18 cellular contexts compared by ENCODE assay signal in the genomic region with DNA sequence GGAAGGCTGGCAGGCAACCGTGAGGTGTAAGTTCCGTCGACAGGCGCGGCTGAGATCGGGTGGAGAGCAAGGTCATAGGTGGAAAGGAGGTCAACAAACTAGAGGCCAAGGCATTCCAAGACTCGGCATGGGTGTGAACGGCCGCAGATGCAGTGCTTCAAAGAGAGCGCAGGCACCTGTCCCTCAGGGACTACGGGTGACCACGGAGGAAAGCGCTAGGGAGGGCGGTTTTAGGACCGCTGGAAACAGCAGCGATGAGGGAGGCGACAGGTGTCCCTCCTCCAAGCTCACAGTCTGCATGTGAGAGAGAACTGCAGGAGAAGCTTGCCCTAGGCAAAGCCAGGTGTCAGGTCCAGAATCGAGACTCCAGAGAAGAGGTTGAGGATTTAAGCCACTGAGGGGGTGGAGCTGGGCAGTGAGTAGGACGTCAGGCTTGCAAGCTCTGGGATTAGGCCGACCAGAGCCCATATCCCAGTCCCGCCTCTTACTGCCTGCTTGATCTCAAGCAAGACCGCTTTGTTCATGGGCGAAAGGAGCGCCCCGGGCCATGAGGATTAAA. TPM values are rescaled to one million over a fixed set of nuclear protein-coding genes. Genes with fewer than 3 reads are reported as not detected.
A peak's percentile ranks its signal among the peaks of the same experiment; 100 is the strongest.
DNase-seq lines count a peak whose midpoint lies in the region; ATAC-seq and TF ChIP-seq lines count a peak whose summit lies in the region.
"Had no signal": no experiment of that assay in that cellular context is flagged by ENCODE, and none has a peak within 500 bp of the region (broad histone marks: within the 10 kb centered on the region; RNA-seq: fewer than 3 reads in every experiment).

No MANE protein-coding gene starts in this region.

- no CpG with 5 or more reads among the region's 25 CpGs for WGBS in iPS DF 6.9 (ENCODE audit: insufficient coverage, insufficient read length)
- no CpG with 5 or more reads among the region's 25 CpGs for WGBS in trophoblast cell (ENCODE audit: extremely low coverage, insufficient coverage, insufficient read length)
- 62% methylated on average over 8 of the region's 25 CpGs for whole genome bisulfite sequencing in mammary epithelial cell (ENCODE audit: low coverage, missing lambda C conversion rate)

- H3K9me3 Mint-ChIP-seq in T-helper 2 cell treated with Interferon-gamma antibody and Interleukin-4, amounts not matched to agents 5 μg/mL and 100 μg/mL, for 36 hours = no peaks in the 10 kb centered on the region
- H3K9me3 Mint-ChIP-seq in WTC11 (no peaks in the 10 kb centered on the region), osteocyte (ENCODE audit: unreplicated experiment) (no peaks in the 10 kb centered on the region)

- H4K8ac ChIP-seq in trophoblast cell (ENCODE audit: low read depth, low read length) = no peak overlapping the region

- H3K4me3 ChIP-seq in iPS DF 6.9 (ENCODE audit: low read length) (peak overlapping the region; percentile 23; the same call in 1 of the 2 replicates), trophoblast cell (ENCODE audit: low read depth, low read length) (no peak overlapping the region), mammary epithelial cell (replicated peaks in 1 of 3; ENCODE audit: insufficient read depth in 1 of 3, low read depth in 2 of 3, low read length in 3 of 3) (no peak overlapping the region)
- H3K4me3 ChIP-seq: left ventricle myocardium inferior, pancreas had no signal

- H3K23ac ChIP-seq in trophoblast cell (ENCODE audit: low read length) = no peak overlapping the region

- in situ Hi-C loops in mammary epithelial cell (cut with MboI; ENCODE audit: low sequenced_read_pairs in 2 of 2) = no loop called here

- H3K27ac Mint-ChIP-seq in T-helper 2 cell treated with Interferon-gamma antibody and Interleukin-4, amounts not matched to agents 5 μg/mL and 100 μg/mL, for 36 hours = no peak overlapping the region
- H3K27ac Mint-ChIP-seq in WTC11 (no peak overlapping the region), osteocyte (ENCODE audit: unreplicated experiment) (no peak overlapping the region)

- H3K4me3 Mint-ChIP-seq in T-helper 2 cell treated with Interferon-gamma antibody and Interleukin-4, amounts not matched to agents 5 μg/mL and 100 μg/mL, for 36 hours = no peak overlapping the region
- H3K4me3 Mint-ChIP-seq in WTC11 (peak overlapping the region; percentile 65), osteocyte (ENCODE audit: unreplicated experiment) (no peak overlapping the region)

- H3K9ac ChIP-seq in trophoblast cell (ENCODE audit: low read length) (no peak overlapping the region), mammary epithelial cell (ENCODE audit: insufficient read depth, low read length) (no peak overlapping the region)

- H3K27me3 Mint-ChIP-seq in T-helper 2 cell treated with Interferon-gamma antibody and Interleukin-4, amounts not matched to agents 5 μg/mL and 100 μg/mL, for 36 hours (ENCODE audit: low read depth) = peaks cover 55% of the 10 kb centered on the region
- H3K27me3 Mint-ChIP-seq in WTC11 (ENCODE audit: low read depth) (peaks cover 81% of the 10 kb centered on the region), osteocyte (ENCODE audit: unreplicated experiment) (peaks cover 54% of the 10 kb centered on the region)

- peak; percentile 5; the same call in 1 of the 2 replicates for ATAC-seq in WTC11
- ATAC-seq: pancreas had no signal

- H2AFZ ChIP-seq in trophoblast cell (ENCODE audit: insufficient read depth, low read length, poor library complexity) (no peak overlapping the region), mammary epithelial cell (ENCODE audit: low read depth, low read length) (no peak overlapping the region)

- no peak overlapping the region for H3K18ac ChIP-seq in trophoblast cell (ENCODE audit: low read length)

- H3K27ac ChIP-seq in iPS DF 6.9 (ENCODE audit: low read length) (no peak overlapping the region), trophoblast cell (ENCODE audit: low read depth, low read length) (no peak overlapping the region), mammary epithelial cell (ENCODE audit: insufficient read depth, low read depth, low read length) (no peak overlapping the region)
- H3K27ac ChIP-seq: left ventricle myocardium inferior, pancreas, upper lobe of left lung had no signal

- no peak overlapping the region for H2BK5ac ChIP-seq in trophoblast cell (ENCODE audit: low read depth, low read length, poor library complexity)

- H3K4me1 Mint-ChIP-seq in T-helper 2 cell treated with Interferon-gamma antibody and Interleukin-4, amounts not matched to agents 5 μg/mL and 100 μg/mL, for 36 hours (ENCODE audit: low read depth) = peaks cover 14% of the 10 kb centered on the region
- H3K4me1 Mint-ChIP-seq in WTC11 (peaks cover 42% of the 10 kb centered on the region), osteocyte (ENCODE audit: unreplicated experiment) (peaks cover 4% of the 10 kb centered on the region)

- H2BK12ac ChIP-seq in trophoblast cell (ENCODE audit: low read length) = no peak overlapping the region

- H3K79me2 ChIP-seq in trophoblast cell (ENCODE audit: control insufficient read depth, insufficient read depth, low read length, poor library complexity) (no peaks in the 10 kb centered on the region), mammary epithelial cell (ENCODE audit: insufficient read depth, low read length) (no peaks in the 10 kb centered on the region)

- H3K79me1 ChIP-seq in trophoblast cell (ENCODE audit: low read length) = no peaks in the 10 kb centered on the region

- H3K36me3 Mint-ChIP-seq in T-helper 2 cell treated with Interferon-gamma antibody and Interleukin-4, amounts not matched to agents 5 μg/mL and 100 μg/mL, for 36 hours (ENCODE audit: low read depth) = peaks cover 2% of the 10 kb centered on the region
- H3K36me3 Mint-ChIP-seq in WTC11 (0 out of 2 replicates have a peak, but pooled peaks cover 3% of the 10 kb centered on the region), osteocyte (ENCODE audit: unreplicated experiment) (peaks cover 8% of the 10 kb centered on the region)

- H4K12ac ChIP-seq in trophoblast cell (ENCODE audit: low read depth, low read length) = no peak overlapping the region

- peak; percentile 2 for DNase-seq in T-helper 2 cell treated with Interferon-gamma antibody and Interleukin-4, amounts not matched to agents 5 μg/mL and 100 μg/mL, for 36 hours (ENCODE audit: low spot score)
- DNase-seq in T-helper 2 cell (no peak), WTC11 (ENCODE audit: low spot score) (peak; percentile 38), iPS DF 6.9 (ENCODE audit: low read depth, low spot score) (no peak), trophoblast cell (peak; percentile 30 to 54), globus pallidus (ENCODE audit: low spot score) (no peak), osteocyte (ENCODE audit: extremely low spot score, unreplicated experiment) (no peak), mammary epithelial cell (no peak)
- DNase-seq: 8988T; activated CD4-positive, alpha-beta T cell treated with anti-CD3 and anti-CD28 coated beads, Interleukin-2, amount 50 U/mL, for 48 hours; activated naive CD4-positive, alpha-beta T cell; left ventricle myocardium inferior; NCI-H1436 treated with DMSO at 0.1 percent for 48 hours; NCI-H526 treated with DMSO at 0.1 percent for 48 hours; RPMI8226; T1000; upper lobe of left lung had no signal

- H3K4me1 ChIP-seq in iPS DF 6.9 (ENCODE audit: control insufficient read depth, insufficient read depth, low read length) (peaks cover 6% of the 10 kb centered on the region), trophoblast cell (ENCODE audit: control insufficient read depth in 1 of 2, insufficient read depth in 2 of 2, low read length in 2 of 2) (peaks cover 4 to 13% of the 10 kb centered on the region in 2 experiments), mammary epithelial cell (ENCODE audit: insufficient read depth, low read length) (no peaks in the 10 kb centered on the region)

- H3K9me3 ChIP-seq in iPS DF 6.9 (ENCODE audit: control insufficient read depth, insufficient read depth, low read length) (no peaks in the 10 kb centered on the region), trophoblast cell (ENCODE audit: insufficient read depth, low read depth, low read length) (peaks cover 9% of the 10 kb centered on the region), mammary epithelial cell (replicated peaks; ENCODE audit: insufficient read depth, low read length) (no peaks in the 10 kb centered on the region)
- H3K9me3 ChIP-seq: left ventricle myocardium inferior, pancreas, upper lobe of left lung had no signal

- no peak overlapping the region for H3K4ac ChIP-seq in trophoblast cell (ENCODE audit: low read depth, low read length)

- POLR2A ChIA-PET in WTC11 (lab: Charles Lee) = no interaction called here

- H3K36me3 ChIP-seq in iPS DF 6.9 (ENCODE audit: control insufficient read depth, insufficient read depth, low read length) (no peaks in the 10 kb centered on the region), trophoblast cell (ENCODE audit: control insufficient read depth in 1 of 2, insufficient read depth in 2 of 2, low read length in 2 of 2) (no peaks in the 10 kb centered on the region), mammary epithelial cell (ENCODE audit: insufficient read depth, low read length) (no peaks in the 10 kb centered on the region)
- H3K36me3 ChIP-seq: left ventricle myocardium inferior, pancreas, upper lobe of left lung had no signal

- peak overlapping the region; percentile 14 for H3K4me2 ChIP-seq in trophoblast cell (ENCODE audit: low read length)
- no peak overlapping the region for H3K4me2 ChIP-seq in mammary epithelial cell (ENCODE audit: insufficient read depth, low read depth, low read length)

- no peak overlapping the region for H4K91ac ChIP-seq in trophoblast cell (ENCODE audit: low read depth, low read length)

- BruUV-seq in mammary epithelial cell (replicated peaks; lab: Mats Ljungman, UMichigan) = no TSS peak

- H2AK5ac ChIP-seq in trophoblast cell (ENCODE audit: low read length) = no peak overlapping the region

- no peaks in the 10 kb centered on the region for H4K20me1 ChIP-seq in mammary epithelial cell (ENCODE audit: insufficient read depth, low read length)

- intact Hi-C loops in mammary epithelial cell (cut with micrococcal nuclease) = no loop called here

- no peak overlapping the region for H2BK120ac ChIP-seq in trophoblast cell (ENCODE audit: insufficient read depth, low read length, poor library complexity)

- dilution Hi-C loops in mammary epithelial cell (cut with HindIII; ENCODE audit: low sequenced_read_pairs) = loop anchor here (5.0 kb wide), 1 partner anchor 74 kb away; no protein-coding TSS in a partner anchor

- CTCF ChIA-PET in WTC11 (lab: Charles Lee) = interaction anchor here (1.1 to 1.7 kb wide), 2 partner anchors 63 to 119 kb away, joined by 3 read pairs; no protein-coding TSS in a partner anchor
- CTCF ChIA-PET in mammary epithelial cell (lab: Charles Lee; ENCODE audit: low non-redundant PET) = no interaction called here

- H3K27me3 ChIP-seq in iPS DF 6.9 (ENCODE audit: control insufficient read depth, insufficient read depth, low read length) (peaks cover 57% of the 10 kb centered on the region), trophoblast cell (ENCODE audit: insufficient read depth, low read length) (peaks cover 55% of the 10 kb centered on the region), mammary epithelial cell (ENCODE audit: insufficient read depth, low read length) (peaks cover 40% of the 10 kb centered on the region)

- no peak for TF ChIP-seq CTCF in WTC11 (IDR thresholded peaks at IDR 0.05)
- no peak for TF ChIP-seq CTCF in osteocyte (IDR thresholded peaks at IDR 0.05)
- TF ChIP-seq CTCF in mammary epithelial cell (conservative IDR thresholded peaks at IDR 0.05 in 1 of 2, IDR thresholded peaks at IDR 0.05 in 1 of 2; ENCODE audit: extremely low read depth in 1 of 2, insufficient read depth in 1 of 2, low read depth in 1 of 2, low read length in 2 of 2) = no peak

- no peak overlapping the region for H3K14ac ChIP-seq in trophoblast cell (ENCODE audit: low read length)

RNA-seq across cellular contexts. Expression of a gene that starts 1.6 kb away (rescaled TPM):
- not detected in 3 replicates for total RNA-seq in WTC11 (2021)
- polyA plus RNA-seq in trophoblast cell (2013) = 0.04 TPM in 1 of 2 replicates, not detected in the other
- total RNA-seq in osteocyte = not detected in 2 replicates
- total RNA-seq in mammary epithelial cell = not detected
- polyA plus RNA-seq in mammary epithelial cell = not detected
- polyA minus RNA-seq in mammary epithelial cell = not detected
- total RNA-seq: left ventricle myocardium inferior, pancreas had no signal
- polyA plus RNA-seq: pancreas had no signal

RNA-seq across cellular contexts. Expression of a gene that starts 29.2 kb away (rescaled TPM):
- 2.9 to 4.9 TPM (median 4.0 TPM) in 3 replicates for total RNA-seq in WTC11 (2021)
- polyA plus RNA-seq in trophoblast cell (2013) = 4.3 and 5.2 TPM in 2 replicates
- total RNA-seq in osteocyte = 8.4 and 11.9 TPM in 2 replicates
- 1 to 10 TPM; 2.7 to 7.8 TPM for total RNA-seq in mammary epithelial cell
- polyA plus RNA-seq in mammary epithelial cell = 1.8 TPM
- 0.78 TPM for polyA minus RNA-seq in mammary epithelial cell

Comparison
In these comparisons a context has a peak if more than half of its experiments do, and no peak if none do; other contexts are left out.
1. DNase-seq: peak in T-helper 2 cell treated with Interferon-gamma antibody and Interleukin-4, amounts not matched to agents 5 μg/mL and 100 μg/mL, for 36 hours (single experiment), WTC11 (single experiment) and trophoblast cell (2 of 2); none in T-helper 2 cell (0 of 5), iPS DF 6.9 (single experiment), globus pallidus (single experiment), osteocyte (single experiment) and mammary epithelial cell (single experiment).